In genomic region chr14:20680363-20680762, GRCh38 we compare ENCODE assay signal across 14 cellular contexts. TPM values are rescaled to one million over a fixed set of nuclear protein-coding genes. Genes with fewer than 3 reads are reported as not detected.
DNase-seq lines count a peak whose midpoint lies in the region; ATAC-seq and TF ChIP-seq lines count a peak whose summit lies in the region.
"Had no signal": no experiment of that assay in that cellular context is flagged by ENCODE, and none has a peak within 500 bp of the region (broad histone marks: within the 10 kb centered on the region; RNA-seq: fewer than 3 reads in every experiment).

No MANE protein-coding gene starts in this region.

- no peak overlapping the region for H3K27ac Mint-ChIP-seq in activated CD4-positive, alpha-beta T cell treated with anti-CD3 and anti-CD28 coated beads for 36 hours
- H3K27ac Mint-ChIP-seq: CD4-positive, alpha-beta T cell had no signal

- POLR2A ChIA-PET in AG04449 (lab: Yijun Ruan, JAX) = interaction anchor here (1.3 kb wide), 1 partner anchor 11 kb away, joined by 3 read pairs; no protein-coding TSS in a partner anchor
- POLR2A ChIA-PET in activated CD4-positive, alpha-beta T cell treated with anti-CD3 and anti-CD28 coated beads for 36 hours (lab: Charles Lee) = no interaction called here

- no peaks in the 10 kb centered on the region for H3K27me3 Mint-ChIP-seq in activated CD4-positive, alpha-beta T cell treated with anti-CD3 and anti-CD28 coated beads for 36 hours

- H3K9me3 ChIP-seq in HAP-1 = no peaks in the 10 kb centered on the region
- H3K9me3 ChIP-seq in ascending aorta = no peaks in the 10 kb centered on the region
- H3K9me3 ChIP-seq in mucosa of rectum (ENCODE audit: control insufficient read depth in 2 of 2, low read length in 2 of 2) = no peaks in the 10 kb centered on the region

- TF ChIP-seq CTCF in AG04449 (IDR thresholded peaks at IDR 0.05; ENCODE audit: insufficient read depth, low read length, missing control alignments) = no peak
- no peak for TF ChIP-seq CTCF in ascending aorta (IDR thresholded peaks at IDR 0.05)

- DNase-seq in AG04449 (ENCODE audit: low read depth, low spot score) (no peak), HAP-1 (ENCODE audit: low spot score in 2 of 2) (no peak), ascending aorta (ENCODE audit: low spot score in 2 of 2) (peak in 1 of 2 donors; percentile 40)
- no peak for DNase-seq in activated CD4-positive, alpha-beta T cell treated with anti-CD3 and anti-CD28 coated beads for 36 hours
- no peak for DNase-seq in activated CD8-positive, alpha-beta memory T cell treated with anti-CD3 and anti-CD28 coated beads, Interleukin-2, amount 50 U/mL, for 48 hours
- DNase-seq: central memory CD4-positive, alpha-beta T cell; foreskin keratinocyte; NCI-H2029; stimulated activated CD4-positive, alpha-beta T cell treated with anti-CD3 and anti-CD28 coated beads, Interleukin-12 subunit alpha, Interleukin-12 subunit beta, amount 100 ng/mL, for 4 hours had no signal

- no peaks in the 10 kb centered on the region for H3K36me3 ChIP-seq in HAP-1 (replicated peaks)
- H3K36me3 ChIP-seq in ascending aorta = no peaks in the 10 kb centered on the region
- no peaks in the 10 kb centered on the region for H3K36me3 ChIP-seq in mucosa of rectum (ENCODE audit: control insufficient read depth in 2 of 2, insufficient read depth in 2 of 2, low read length in 2 of 2)

- in situ Hi-C loops in HAP-1 (cut with MboI; ENCODE audit: low sequenced_read_pairs) = loop anchor here (5.0 kb wide), 1 partner anchor 48 kb away; no protein-coding TSS in a partner anchor

- H3K27me3 ChIP-seq in HAP-1 (ENCODE audit: low read depth) (peaks cover 5% of the 10 kb centered on the region), ascending aorta (no peaks in the 10 kb centered on the region), mucosa of rectum (ENCODE audit: control insufficient read depth in 2 of 2, insufficient read depth in 2 of 2, low read length in 2 of 2) (no peaks in the 10 kb centered on the region)
- H3K27me3 ChIP-seq: foreskin keratinocyte had no signal

- CTCF ChIA-PET in AG04449 (lab: Yijun Ruan, JAX) = interaction anchor here (0.6 to 6.6 kb wide), 5 partner anchors 11 to 425 kb away, joined by 3 to 50 read pairs (median 6); no protein-coding TSS in a partner anchor
- CTCF ChIA-PET in activated CD4-positive, alpha-beta T cell treated with anti-CD3 and anti-CD28 coated beads for 36 hours (lab: Charles Lee) = interaction anchor here (0.8 to 5.5 kb wide), 12 partner anchors 11 to 430 kb away, joined by 3 to 45 read pairs (median 8); partner anchors contain the start of gene PARP2

- H3K9me3 Mint-ChIP-seq in activated CD4-positive, alpha-beta T cell treated with anti-CD3 and anti-CD28 coated beads for 36 hours (ENCODE audit: low read depth) = no peaks in the 10 kb centered on the region
- H3K9me3 Mint-ChIP-seq: CD4-positive, alpha-beta T cell had no signal

- peaks cover 34% of the 10 kb centered on the region for H3K4me1 Mint-ChIP-seq in activated CD4-positive, alpha-beta T cell treated with anti-CD3 and anti-CD28 coated beads for 36 hours

- peak overlapping the region; percentile 99 for H3K9ac ChIP-seq in mucosa of rectum (ENCODE audit: low read depth in 1 of 2, low read length in 2 of 2)

- intact Hi-C loops in ascending aorta (cut with DNase I) = loop anchor here (5.0 kb wide), 2 partner anchors 422 to 702 kb away; partner anchors contain the start of genes SUPT16H and TMEM253
- intact Hi-C loops in activated CD4-positive, alpha-beta T cell treated with anti-CD3 and anti-CD28 coated beads for 36 hours (cut with DNase I, micrococcal nuclease) = loop anchor here (5.0 to 10.0 kb wide), 4 partner anchors 188 to 584 kb away; partner anchors contain the start of genes HNRNPC (in 1 of the 2) and TEP1 (in 1 of the 2)

- H3K27ac ChIP-seq in ascending aorta (peak overlapping the region; percentile 100), mucosa of rectum (ENCODE audit: low read depth in 2 of 2, low read length in 2 of 2) (peak overlapping the region; percentile 99 to 100)

- H3K4me3 ChIP-seq in AG04449 (ENCODE audit: low read depth, low read length) (peak overlapping the region; percentile 96), HAP-1 (peak overlapping the region; percentile 59; the same call in 1 of the 2 replicates), ascending aorta (peak overlapping the region; percentile 89 to 94), mucosa of rectum (ENCODE audit: low read length in 2 of 2) (peak overlapping the region; percentile 91 to 96)

- H3K4me3 Mint-ChIP-seq in activated CD4-positive, alpha-beta T cell treated with anti-CD3 and anti-CD28 coated beads for 36 hours = no peak overlapping the region

- no peaks in the 10 kb centered on the region for H3K36me3 Mint-ChIP-seq in activated CD4-positive, alpha-beta T cell treated with anti-CD3 and anti-CD28 coated beads for 36 hours (ENCODE audit: low read depth)

- ATAC-seq in GM19467 (IDR thresholded peaks at IDR 0.05; ENCODE audit: unreplicated experiment) (no peak), GM19328 (IDR thresholded peaks at IDR 0.05; ENCODE audit: unreplicated experiment) (no peak)
- no peak for ATAC-seq in activated CD4-positive, alpha-beta T cell treated with anti-CD3 and anti-CD28 coated beads for 36 hours

- H3K4me1 ChIP-seq in HAP-1 (peaks cover 6% of the 10 kb centered on the region; the same call in 1 of the 2 replicates), ascending aorta (peaks cover 10 to 16% of the 10 kb centered on the region in 2 donors), mucosa of rectum (ENCODE audit: control insufficient read depth in 2 of 2, insufficient read depth in 2 of 2, low read length in 2 of 2) (peaks cover 32% of the 10 kb centered on the region in 2 donors)
- H3K4me1 ChIP-seq: foreskin keratinocyte had no signal

RNA-seq across cellular contexts. Expression of gene RNASE4, which starts 4.0 kb away (rescaled TPM):
- total RNA-seq in ascending aorta = 23.2 TPM
- under 1 TPM; 0.37 to 0.50 TPM for total RNA-seq in activated CD4-positive, alpha-beta T cell treated with anti-CD3 and anti-CD28 coated beads for 36 hours

RNA-seq across cellular contexts. Expression of gene ANG, which starts 8.2 kb away (rescaled TPM):
- total RNA-seq in ascending aorta = 4.2 TPM
- 1 to 10 TPM in 1 of 2 experiments, under 1 TPM in 1; 0.83 to 1.8 TPM for total RNA-seq in activated CD4-positive, alpha-beta T cell treated with anti-CD3 and anti-CD28 coated beads for 36 hours

RNA-seq across cellular contexts. Expression of gene OR6S1, which starts 38.9 kb away (rescaled TPM):
- total RNA-seq in ascending aorta = not detected
- total RNA-seq in activated CD4-positive, alpha-beta T cell treated with anti-CD3 and anti-CD28 coated beads for 36 hours = not detected
- total RNA-seq: CD4-positive, alpha-beta T cell; foreskin keratinocyte; RPMI7951 had no signal

Comparison
In these comparisons a context has a peak if more than half of its experiments do, and no peak if none do; other contexts are left out.
1. RNA of gene RNASE4, which starts 4.0 kb away (total RNA-seq): 23.2 TPM in ascending aorta (single experiment); 0.37 to 0.50 TPM in activated CD4-positive, alpha-beta T cell treated with anti-CD3 and anti-CD28 coated beads for 36 hours; every median in the first group is over 10 times any median in the second.
2. Peak in every context shown above with its lines, with median percentiles within 50 percentile points of each other: H3K4me3 ChIP-seq.